1 cellular context compared by ENCODE assay signal in the genomic region with DNA sequence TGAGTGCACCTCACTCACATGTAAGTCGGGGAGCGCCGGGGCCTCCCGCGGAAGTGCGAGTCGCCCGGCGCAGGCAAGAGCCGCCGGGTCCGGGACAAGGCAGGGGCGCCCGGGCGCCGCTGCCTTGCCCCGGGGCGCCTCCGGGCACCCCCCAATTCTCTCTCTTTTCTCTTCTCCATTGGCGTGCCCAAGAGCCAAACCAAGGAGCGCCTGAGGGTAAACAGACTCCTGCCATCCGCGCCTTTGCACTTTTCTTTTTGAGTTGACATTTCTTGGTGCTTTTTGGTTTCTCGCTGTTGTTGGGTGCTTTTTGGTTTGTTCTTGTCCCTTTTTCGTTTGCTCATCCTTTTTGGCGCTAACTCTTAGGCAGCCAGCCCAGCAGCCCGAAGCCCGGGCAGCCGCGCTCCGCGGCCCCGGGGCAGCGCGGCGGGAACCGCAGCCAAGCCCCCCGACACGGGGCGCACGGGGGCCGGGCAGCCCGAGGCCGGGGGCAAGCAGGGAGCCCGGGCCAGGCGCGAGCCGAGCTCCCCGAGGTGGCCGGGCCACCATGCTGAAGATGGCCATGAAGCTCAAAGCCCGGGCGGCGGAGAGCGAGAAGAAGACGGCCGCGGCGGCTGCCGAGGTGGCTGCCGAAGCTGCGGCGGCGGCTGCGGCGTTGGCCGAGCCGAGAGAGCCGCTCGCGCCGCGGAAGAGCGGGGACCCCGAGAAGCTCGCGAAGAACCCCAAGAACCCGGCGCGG.
TF ChIP-seq lines count a peak whose summit lies in the region.

No MANE protein-coding gene starts in this region.

TF ChIP-seq in H1, 55 proteins besides CTCF, POLR2A, EP300 and RAD21:
- TF ChIP-seq EZH2 (IDR thresholded peaks at IDR 0.05; ENCODE audit: low read depth, low read length, severe bottlenecking) (peak; percentile 47), CHD2 (IDR thresholded peaks at IDR 0.05; ENCODE audit: low read length) (no peak)
